22 cellular contexts compared by ENCODE assay signal in the genomic region with DNA sequence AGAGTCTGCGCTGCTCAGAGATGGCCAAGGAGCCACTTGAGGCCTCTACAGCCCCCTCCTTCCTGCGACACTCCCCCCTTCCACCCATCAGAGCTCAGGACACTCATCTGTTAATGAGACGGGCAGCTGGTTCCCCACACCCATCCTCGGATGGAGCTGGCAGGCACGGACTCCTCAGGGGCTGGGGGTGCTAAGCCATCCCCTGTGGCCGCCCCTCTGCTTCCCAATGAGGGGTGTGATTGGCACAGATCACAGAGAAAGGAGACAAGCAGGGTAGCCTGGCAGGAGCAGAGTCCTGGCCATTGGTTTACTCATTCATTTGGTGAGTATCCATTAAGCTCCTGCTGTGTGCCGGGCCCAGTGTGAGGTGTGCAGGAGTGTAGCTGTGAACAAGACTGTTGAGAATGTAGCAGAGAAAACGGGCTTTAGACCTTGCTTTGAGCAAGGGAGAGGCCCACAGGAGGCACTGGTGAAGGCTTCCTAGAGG. TPM values are rescaled to one million over a fixed set of nuclear protein-coding genes. Genes with fewer than 3 reads are reported as not detected.
"Had no signal": no experiment of that assay in that cellular context is flagged by ENCODE, and none has a peak within 500 bp of the region (broad histone marks: within the 10 kb centered on the region; RNA-seq: fewer than 3 reads in every experiment).

No MANE protein-coding gene starts in this region.

- H3K4me3 Mint-ChIP-seq: activated B cell treated with CpG ODN at 0.5 μM for 24 hours; activated CD4-positive, alpha-beta T cell treated with anti-CD3 and anti-CD28 coated beads, Interleukin-2, amount 10 ng/mL, durations not matched to agents 24 days and 14 days; activated naive CD8-positive, alpha-beta T cell treated with anti-CD3 and anti-CD28 coated beads for 36 hours; activated T-helper 1 cell treated with anti-CD3 and anti-CD28 coated beads, Interleukin-12 subunit alpha, Interleukin-12 subunit beta, Interleukin-2, Interleukin-4 antibody, amounts not matched to agents 30 ng/mL and 10 ng/mL and 1 ng/mL, durations not matched to agents 14 hours and 24 hours and 36 hours; immature natural killer cell; natural killer cell treated with Interleukin-12 subunit alpha and Interleukin-12 subunit beta and Interleukin-15 and Interleukin-18, amount 100 ng/mL, for 72 hours had no signal

- H3K36me3 Mint-ChIP-seq: activated naive CD8-positive, alpha-beta T cell treated with anti-CD3 and anti-CD28 coated beads for 36 hours; brain; immature natural killer cell; natural killer cell treated with Interleukin-12 subunit alpha and Interleukin-12 subunit beta and Interleukin-15 and Interleukin-18, amount 100 ng/mL, for 72 hours had no signal

- H3K4me3 ChIP-seq: colonic mucosa, esophagus muscularis mucosa, tibial artery, uterus had no signal

- H3K9me3 Mint-ChIP-seq: activated B cell treated with CpG ODN at 0.5 μM for 24 hours; activated CD4-positive, alpha-beta T cell treated with anti-CD3 and anti-CD28 coated beads, Interleukin-2, amount 10 ng/mL, durations not matched to agents 24 days and 14 days; activated T-helper 1 cell treated with anti-CD3 and anti-CD28 coated beads, Interleukin-12 subunit alpha, Interleukin-12 subunit beta, Interleukin-2, Interleukin-4 antibody, amounts not matched to agents 30 ng/mL and 10 ng/mL and 1 ng/mL, durations not matched to agents 14 hours and 24 hours and 36 hours; immature natural killer cell; natural killer cell treated with Interleukin-12 subunit alpha and Interleukin-12 subunit beta and Interleukin-15 and Interleukin-18, amount 100 ng/mL, for 72 hours had no signal

- DNase-seq: activated B cell treated with CpG ODN at 0.5 μM for 24 hours; activated CD4-positive, alpha-beta T cell treated with anti-CD3 and anti-CD28 coated beads, Interleukin-2, amount 10 ng/mL, durations not matched to agents 24 days and 14 days; activated naive CD8-positive, alpha-beta T cell treated with anti-CD3 and anti-CD28 coated beads for 36 hours; central memory CD4-positive, alpha-beta T cell; colonic mucosa; hypothalamus; immature natural killer cell; right cardiac atrium; small intestine; stimulated activated CD4-positive, alpha-beta T cell treated with anti-CD3 and anti-CD28 coated beads, Interleukin-4, amount 100 ng/mL, for 24 hours; stimulated activated naive CD4-positive, alpha-beta T cell; uterus had no signal

- H3K4me1 ChIP-seq: colonic mucosa, uterus had no signal

- H3K4me1 Mint-ChIP-seq: activated B cell treated with CpG ODN at 0.5 μM for 24 hours; activated CD4-positive, alpha-beta T cell treated with anti-CD3 and anti-CD28 coated beads, Interleukin-2, amount 10 ng/mL, durations not matched to agents 24 days and 14 days; activated naive CD8-positive, alpha-beta T cell treated with anti-CD3 and anti-CD28 coated beads for 36 hours; immature natural killer cell had no signal

- ATAC-seq: natural killer cell treated with Interleukin-12 subunit alpha and Interleukin-12 subunit beta and Interleukin-15 and Interleukin-18, amount 100 ng/mL, for 72 hours; right cardiac atrium had no signal

- H3K36me3 ChIP-seq: colonic mucosa, esophagus muscularis mucosa, tibial artery, uterus had no signal

- H3K27ac ChIP-seq: colonic mucosa, esophagus muscularis mucosa, tibial artery, uterus had no signal

- H3K9me3 ChIP-seq: colonic mucosa, esophagus muscularis mucosa, tibial artery, uterus had no signal

- H3K27me3 ChIP-seq: colonic mucosa had no signal

- H3K27ac Mint-ChIP-seq: activated B cell treated with CpG ODN at 0.5 μM for 24 hours; activated CD4-positive, alpha-beta T cell treated with anti-CD3 and anti-CD28 coated beads, Interleukin-2, amount 10 ng/mL, durations not matched to agents 24 days and 14 days; activated naive CD8-positive, alpha-beta T cell treated with anti-CD3 and anti-CD28 coated beads for 36 hours; activated T-helper 1 cell treated with anti-CD3 and anti-CD28 coated beads, Interleukin-12 subunit alpha, Interleukin-12 subunit beta, Interleukin-2, Interleukin-4 antibody, amounts not matched to agents 30 ng/mL and 10 ng/mL and 1 ng/mL, durations not matched to agents 14 hours and 24 hours and 36 hours; immature natural killer cell; natural killer cell treated with Interleukin-12 subunit alpha and Interleukin-12 subunit beta and Interleukin-15 and Interleukin-18, amount 100 ng/mL, for 72 hours; progenitor cell of endocrine pancreas had no signal

RNA-seq across cellular contexts. Expression of a gene that starts 12.6 kb away (rescaled TPM):
- total RNA-seq: activated B cell treated with CpG ODN at 0.5 μM for 24 hours; activated CD4-positive, alpha-beta T cell treated with anti-CD3 and anti-CD28 coated beads, Interleukin-2, amount 10 ng/mL, durations not matched to agents 24 days and 14 days; activated CD8-positive, alpha-beta memory T cell treated with anti-CD3 and anti-CD28 coated beads for 36 hours; activated naive CD8-positive, alpha-beta T cell treated with anti-CD3 and anti-CD28 coated beads for 36 hours; activated T-helper 1 cell treated with anti-CD3 and anti-CD28 coated beads, Interleukin-12 subunit alpha, Interleukin-12 subunit beta, Interleukin-2, Interleukin-4 antibody, amounts not matched to agents 30 ng/mL and 10 ng/mL and 1 ng/mL, durations not matched to agents 14 hours and 24 hours and 36 hours; colonic mucosa; glomerular endothelial cell; mesenteric fat pad; natural killer cell treated with Interleukin-12 subunit alpha and Interleukin-12 subunit beta and Interleukin-15 and Interleukin-18, amount 100 ng/mL, for 72 hours; omental fat pad; progenitor cell of endocrine pancreas; right cardiac atrium had no signal
- polyA plus RNA-seq: immature natural killer cell, right cardiac atrium had no signal
